Comparison of ENCODE assay signal across 8 cellular contexts in genomic region chr14:54487771-54488170, GRCh38. TPM values are rescaled to one million over a fixed set of nuclear protein-coding genes. Genes with fewer than 3 reads are reported as not detected.
DNase-seq lines count a peak whose midpoint lies in the region; ATAC-seq and TF ChIP-seq lines count a peak whose summit lies in the region.

No MANE protein-coding gene starts in this region.

- peak overlapping the region; percentile 68 for H3K4me2 ChIP-seq in OCI-LY3 (ENCODE audit: low read length)

- no peaks in the 10 kb centered on the region for H3K9me3 ChIP-seq in OCI-LY3 (ENCODE audit: insufficient read depth, low read length)
- H3K9me3 ChIP-seq in mucosa of rectum (ENCODE audit: control insufficient read depth in 2 of 2, low read length in 2 of 2), result no peaks in the 10 kb centered on the region

- no peak for ATAC-seq in GM19328 (IDR thresholded peaks at IDR 0.05; ENCODE audit: unreplicated experiment)

- TF ChIP-seq CTCF in OCI-LY3 (IDR thresholded peaks at IDR 0.05; ENCODE audit: low read depth, low read length), result no peak

- H3K36me3 ChIP-seq in OCI-LY3 (replicated peaks; ENCODE audit: low read depth, low read length), result peaks cover 5% of the 10 kb centered on the region
- peaks cover 2 to 3% of the 10 kb centered on the region in 2 donors for H3K36me3 ChIP-seq in mucosa of rectum (ENCODE audit: control insufficient read depth in 2 of 2, insufficient read depth in 2 of 2, low read length in 2 of 2)

- H3K4me3 ChIP-seq in OCI-LY3 (ENCODE audit: low read length) (peak overlapping the region; percentile 94), mucosa of rectum (ENCODE audit: low read length in 2 of 2) (peak overlapping the region; percentile 94 to 98)

- H3K79me2 ChIP-seq in OCI-LY3 (ENCODE audit: low read length), result peaks cover 68% of the 10 kb centered on the region

- H2AFZ ChIP-seq in OCI-LY3 (ENCODE audit: low read depth, low read length), result no peak overlapping the region

- H3K4me1 ChIP-seq in OCI-LY3 (ENCODE audit: low read length) (peaks cover 35% of the 10 kb centered on the region), mucosa of rectum (ENCODE audit: control insufficient read depth in 2 of 2, insufficient read depth in 2 of 2, low read length in 2 of 2) (peaks cover 8 to 28% of the 10 kb centered on the region in 2 donors)

- H3K27me3 ChIP-seq in OCI-LY3 (ENCODE audit: low read depth, low read length) (no peaks in the 10 kb centered on the region), mucosa of rectum (ENCODE audit: control insufficient read depth in 2 of 2, insufficient read depth in 2 of 2, low read length in 2 of 2) (no peaks in the 10 kb centered on the region)

- H3K9ac ChIP-seq in OCI-LY3 (ENCODE audit: low read length), result peak overlapping the region; percentile 92
- peak overlapping the region; percentile 96 for H3K9ac ChIP-seq in mucosa of rectum (ENCODE audit: low read depth in 1 of 2, low read length in 2 of 2)

- DNase-seq in NCI-H82 (lab: John Stamatoyannopoulos, UW) (peak; percentile 28), NCI-H82 treated with DMSO at 0.1 percent for 48 hours (lab: John Stamatoyannopoulos, UW; ENCODE audit: unreplicated experiment) (no peak), dermis blood vessel endothelial cell (peak; percentile 59), GF-D8 (lab: John Stamatoyannopoulos, UW) (no peak), GM19240 (ENCODE audit: insufficient read length, low spot score) (no peak)

- H4K20me1 ChIP-seq in OCI-LY3 (ENCODE audit: insufficient read depth, low read length), result peaks cover 22% of the 10 kb centered on the region

- H3K27ac ChIP-seq in OCI-LY3 (ENCODE audit: low read length) (no peak overlapping the region), mucosa of rectum (ENCODE audit: low read depth in 2 of 2, low read length in 2 of 2) (peak overlapping the region; percentile 96 to 97)

RNA-seq across cellular contexts. Expression of gene GMFB, which starts 1.0 kb away (rescaled TPM):
- total RNA-seq in dermis blood vessel endothelial cell, result 113 and 114 TPM in 2 replicates

RNA-seq across cellular contexts. Expression of gene CGRRF1, which starts 21.9 kb away (rescaled TPM):
- 13.2 and 20.8 TPM in 2 replicates for total RNA-seq in dermis blood vessel endothelial cell

RNA-seq across cellular contexts. Expression of gene CNIH1, which starts 46.6 kb away (rescaled TPM):
- 156 and 160 TPM in 2 replicates for total RNA-seq in dermis blood vessel endothelial cell

Comparison
In these comparisons a context has a peak if more than half of its experiments do, and no peak if none do; other contexts are left out.
1. DNase-seq: peak in NCI-H82 (single experiment) and dermis blood vessel endothelial cell (single experiment); none in NCI-H82 treated with DMSO at 0.1 percent for 48 hours (single experiment), GF-D8 (single experiment) and GM19240 (single experiment).